18 cellular contexts compared by ENCODE assay signal in the genomic region with DNA sequence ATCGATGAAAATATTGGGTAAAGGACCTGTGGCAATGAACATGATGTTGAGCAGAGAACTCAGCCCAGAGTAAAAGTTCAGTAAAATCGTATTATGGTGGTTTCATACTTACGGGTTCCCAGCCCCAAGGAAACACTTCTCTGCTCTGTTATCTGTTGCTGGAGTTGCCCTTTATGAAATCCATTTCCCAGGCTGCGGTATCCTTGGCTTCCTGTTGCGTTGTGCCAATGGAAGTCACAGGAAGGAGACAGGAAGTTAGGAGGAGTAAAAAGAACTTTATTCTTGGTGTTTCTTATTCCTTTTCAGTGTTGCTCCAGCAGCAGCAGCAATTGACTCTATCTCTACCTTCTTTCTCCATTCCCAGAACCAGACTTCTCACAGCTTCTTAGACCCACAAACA.
A peak's percentile ranks its signal among the peaks of the same experiment; 100 is the strongest.
DNase-seq lines count a peak whose midpoint lies in the region; ATAC-seq and TF ChIP-seq lines count a peak whose summit lies in the region.
"Had no signal": no experiment of that assay in that cellular context is flagged by ENCODE, and none has a peak within 500 bp of the region (broad histone marks: within the 10 kb centered on the region; RNA-seq: fewer than 3 reads in every experiment).

No MANE protein-coding gene starts in this region.

- 38% methylated on average over 5 of the region's 5 CpGs for WGBS in thymus
- 17% methylated on average over 5 of the region's 5 CpGs for WGBS in right lobe of liver (ENCODE audit: insufficient coverage, low coverage, low lambda C conversion rate, missing lambda C conversion rate)

- H4K20me1 ChIP-seq in GM23338 (replicated peaks; ENCODE audit: insufficient read depth), result no peaks in the 10 kb centered on the region
- H4K20me1 ChIP-seq: BLaER1 treated with 17β-estradiol and CSF1 and Interleukin-3, amounts not matched to agents 10 nM and 100 nM had no signal

- H3K27ac ChIP-seq in GM23338 (ENCODE audit: low read depth) (no peak overlapping the region), SK-N-MC (peak overlapping the region; percentile 78), thymus (ENCODE audit: low read depth) (peak overlapping the region; percentile 62), right lobe of liver (no peak overlapping the region), gastrocnemius medialis (no peak overlapping the region)
- H3K27ac ChIP-seq: BLaER1 treated with 17β-estradiol and CSF1 and Interleukin-3, amounts not matched to agents 10 nM and 100 nM had no signal

- intact Hi-C loops in right lobe of liver (cut with DNase I), result no loop called here
- intact Hi-C loops in gastrocnemius medialis (cut with DNase I; ENCODE audit: low total_unique reads), result no loop called here

- H3K9me2 ChIP-seq in GM23338 (ENCODE audit: insufficient read depth), result peaks cover 6% of the 10 kb centered on the region; the same call in 1 of the 2 replicates

- peak overlapping the region; percentile 34 for H3K9ac ChIP-seq in SK-N-MC (ENCODE audit: insufficient read length)
- H3K9ac ChIP-seq: BLaER1 treated with 17β-estradiol and CSF1 and Interleukin-3, amounts not matched to agents 10 nM and 100 nM had no signal

- no peaks in the 10 kb centered on the region for H3K79me2 ChIP-seq in GM23338 (replicated peaks; ENCODE audit: insufficient read depth)

- no peak for DNase-seq in activated T-cell treated with anti-CD3 and anti-CD28 coated beads, Interleukin-2, amount 50 U/mL, for 72 hours
- DNase-seq in activated T-cell treated with anti-CD3 and anti-CD28 coated beads for 4 hours (no peak), GM23338 (ENCODE audit: low spot score) (no peak), SK-N-MC (ENCODE audit: low read depth, low spot score) (peak; percentile 86), right lobe of liver (no peak), gastrocnemius medialis (no peak), DMS153 treated with DMSO at 0.1 percent for 48 hours (lab: John Stamatoyannopoulos, UW; ENCODE audit: unreplicated experiment) (no peak)
- DNase-seq: 8988T, DMS153, DMS79 treated with DMSO at 0.1 percent for 48 hours, EL, H9 had no signal

- TF ChIP-seq POLR2A in right lobe of liver (IDR thresholded peaks at IDR 0.05) (no peak), gastrocnemius medialis (IDR thresholded peaks at IDR 0.05) (no peak)

- H3K4me2 ChIP-seq in GM23338, result no peak overlapping the region

- peak overlapping the region; percentile 25 to 50 for H3K4me3 Mint-ChIP-seq in activated T-cell treated with anti-CD3 and anti-CD28 coated beads, Interleukin-2, amount 50 U/mL, for 72 hours
- no peak overlapping the region for H3K4me3 Mint-ChIP-seq in GM23338
- H3K4me3 Mint-ChIP-seq: B cell, H9 had no signal

- no peaks in the 10 kb centered on the region for H3K36me3 Mint-ChIP-seq in activated T-cell treated with anti-CD3 and anti-CD28 coated beads, Interleukin-2, amount 50 U/mL, for 72 hours (ENCODE audit: insufficient read depth in 2 of 2)
- no peaks in the 10 kb centered on the region for H3K36me3 Mint-ChIP-seq in GM23338 (ENCODE audit: low read depth)
- H3K36me3 Mint-ChIP-seq: IgD-negative memory B cell had no signal

- H3K4me1 ChIP-seq in GM23338 (ENCODE audit: insufficient read depth) (peaks cover 11% of the 10 kb centered on the region), thymus (ENCODE audit: control insufficient read depth, insufficient read depth, low read length) (peaks cover 16% of the 10 kb centered on the region), right lobe of liver (no peaks in the 10 kb centered on the region), gastrocnemius medialis (no peaks in the 10 kb centered on the region)
- H3K4me1 ChIP-seq: BLaER1 treated with 17β-estradiol and CSF1 and Interleukin-3, amounts not matched to agents 10 nM and 100 nM had no signal

- H2AFZ ChIP-seq in GM23338, result peak overlapping the region; percentile 43; the same call in 1 of the 2 replicates

- H3K4me3 ChIP-seq in GM23338, result no peak overlapping the region
- peak overlapping the region; percentile 32 for H3K4me3 ChIP-seq in SK-N-MC
- peak overlapping the region; percentile 42 for H3K4me3 ChIP-seq in thymus (ENCODE audit: low read length)
- H3K4me3 ChIP-seq in right lobe of liver, result no peak overlapping the region
- no peak overlapping the region for H3K4me3 ChIP-seq in gastrocnemius medialis
- H3K4me3 ChIP-seq: BLaER1 treated with 17β-estradiol and CSF1 and Interleukin-3, amounts not matched to agents 10 nM and 100 nM; GM12878 had no signal

- in situ Hi-C loops in gastrocnemius medialis (cut with MboI; ENCODE audit: low sequenced_read_pairs in 4 of 4), result no loop called here

- no peak for ATAC-seq in activated T-cell treated with anti-CD3 and anti-CD28 coated beads, Interleukin-2, amount 50 U/mL, for 72 hours (replicated peaks in 1 of 2)
- ATAC-seq in GM23338 (no peak), right lobe of liver (no peak), gastrocnemius medialis (no peak)
- ATAC-seq: GM12878, HepG2 had no signal

- no peaks in the 10 kb centered on the region for H3K9me3 ChIP-seq in SK-N-MC (ENCODE audit: low read depth, low read length)
- no peaks in the 10 kb centered on the region for H3K9me3 ChIP-seq in thymus (ENCODE audit: control insufficient read depth)
- H3K9me3 ChIP-seq in right lobe of liver, result no peaks in the 10 kb centered on the region
- no peaks in the 10 kb centered on the region for H3K9me3 ChIP-seq in gastrocnemius medialis
- H3K9me3 ChIP-seq: BLaER1 treated with 17β-estradiol and CSF1 and Interleukin-3, amounts not matched to agents 10 nM and 100 nM had no signal

- H3F3A ChIP-seq in GM23338 (replicated peaks; ENCODE audit: low read depth), result no peaks in the 10 kb centered on the region

- no peaks in the 10 kb centered on the region for H3K36me3 ChIP-seq in GM23338 (ENCODE audit: insufficient read depth)
- no peaks in the 10 kb centered on the region for H3K36me3 ChIP-seq in SK-N-MC (ENCODE audit: insufficient read depth, low read length)
- no peaks in the 10 kb centered on the region for H3K36me3 ChIP-seq in thymus (ENCODE audit: control insufficient read depth, insufficient read depth)
- H3K36me3 ChIP-seq in right lobe of liver, result no peaks in the 10 kb centered on the region
- H3K36me3 ChIP-seq in gastrocnemius medialis, result no peaks in the 10 kb centered on the region
- H3K36me3 ChIP-seq: BLaER1 treated with 17β-estradiol and CSF1 and Interleukin-3, amounts not matched to agents 10 nM and 100 nM had no signal

- no peak overlapping the region for H3K27ac Mint-ChIP-seq in activated T-cell treated with anti-CD3 and anti-CD28 coated beads, Interleukin-2, amount 50 U/mL, for 72 hours
- no peak overlapping the region for H3K27ac Mint-ChIP-seq in GM23338
- H3K27ac Mint-ChIP-seq: B cell, H9, IgD-negative memory B cell had no signal

- TF ChIP-seq CTCF in GM23338 (conservative IDR thresholded peaks at IDR 0.05; ENCODE audit: low read depth in 2 of 2), result no peak
- no peak for TF ChIP-seq CTCF in right lobe of liver (IDR thresholded peaks at IDR 0.05)
- no peak for TF ChIP-seq CTCF in gastrocnemius medialis (IDR thresholded peaks at IDR 0.05 in 4 of 5, conservative IDR thresholded peaks at IDR 0.05 in 1 of 5)

- H3K27me3 ChIP-seq in GM23338 (ENCODE audit: insufficient read depth) (no peaks in the 10 kb centered on the region), thymus (ENCODE audit: control insufficient read depth, insufficient read depth) (no peaks in the 10 kb centered on the region), right lobe of liver (no peaks in the 10 kb centered on the region), gastrocnemius medialis (no peaks in the 10 kb centered on the region)
- H3K27me3 ChIP-seq: BLaER1 treated with 17β-estradiol and CSF1 and Interleukin-3, amounts not matched to agents 10 nM and 100 nM had no signal

- H3K9me3 Mint-ChIP-seq in activated T-cell treated with anti-CD3 and anti-CD28 coated beads, Interleukin-2, amount 50 U/mL, for 72 hours, result no peaks in the 10 kb centered on the region
- H3K9me3 Mint-ChIP-seq in GM23338, result no peaks in the 10 kb centered on the region
- H3K9me3 Mint-ChIP-seq: H9 had no signal

- H3K27me3 Mint-ChIP-seq in activated T-cell treated with anti-CD3 and anti-CD28 coated beads, Interleukin-2, amount 50 U/mL, for 72 hours (ENCODE audit: low read depth), result no peaks in the 10 kb centered on the region
- H3K27me3 Mint-ChIP-seq in GM23338 (ENCODE audit: insufficient read depth, low read depth, poor library complexity), result peaks cover 2% of the 10 kb centered on the region
- H3K27me3 Mint-ChIP-seq: B cell, IgD-negative memory B cell had no signal

- H3K4me1 Mint-ChIP-seq in activated T-cell treated with anti-CD3 and anti-CD28 coated beads, Interleukin-2, amount 50 U/mL, for 72 hours (ENCODE audit: low read depth), result peaks cover 13% of the 10 kb centered on the region
- H3K4me1 Mint-ChIP-seq in GM23338, result peaks cover 11% of the 10 kb centered on the region
- H3K4me1 Mint-ChIP-seq: B cell, IgD-negative memory B cell had no signal

TF ChIP-seq in GM23338, 12 proteins besides CTCF, POLR2A, EP300 and RAD21 (continues in another document):
- no peak for TF ChIP-seq ETS1 (IDR thresholded peaks at IDR 0.05)

Comparison
In these comparisons a context has a peak if more than half of its experiments do, and no peak if none do; other contexts are left out.
1. H3K27ac ChIP-seq: peak in SK-N-MC (single experiment) and thymus (single experiment); none in GM23338 (single experiment), right lobe of liver (0 of 3) and gastrocnemius medialis (0 of 4).
2. H3K4me3 ChIP-seq: peak in SK-N-MC (single experiment) and thymus (single experiment); none in GM23338 (single experiment), right lobe of liver (0 of 3) and gastrocnemius medialis (0 of 4).